2 cellular contexts compared by ENCODE assay signal in genomic region chr7:74665296-74665938, GRCh38.
A peak's percentile ranks its signal among the peaks of the same experiment; 100 is the strongest.
TF ChIP-seq lines count a peak whose summit lies in the region.

No MANE protein-coding gene starts in this region.

TF ChIP-seq in GM12878, 131 proteins besides CTCF, POLR2A, EP300 and RAD21 (continued from another document):
- TF ChIP-seq, protein P1, sequence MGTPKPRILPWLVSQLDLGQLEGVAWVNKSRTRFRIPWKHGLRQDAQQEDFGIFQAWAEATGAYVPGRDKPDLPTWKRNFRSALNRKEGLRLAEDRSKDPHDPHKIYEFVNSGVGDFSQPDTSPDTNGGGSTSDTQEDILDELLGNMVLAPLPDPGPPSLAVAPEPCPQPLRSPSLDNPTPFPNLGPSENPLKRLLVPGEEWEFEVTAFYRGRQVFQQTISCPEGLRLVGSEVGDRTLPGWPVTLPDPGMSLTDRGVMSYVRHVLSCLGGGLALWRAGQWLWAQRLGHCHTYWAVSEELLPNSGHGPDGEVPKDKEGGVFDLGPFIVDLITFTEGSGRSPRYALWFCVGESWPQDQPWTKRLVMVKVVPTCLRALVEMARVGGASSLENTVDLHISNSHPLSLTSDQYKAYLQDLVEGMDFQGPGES (IDR thresholded peaks at IDR 0.05) = no peak
- TF ChIP-seq ETV6 (conservative IDR thresholded peaks at IDR 0.05 in 1 of 2, IDR thresholded peaks at IDR 0.05 in 1 of 2; ENCODE audit: borderline replicate concordance in 1 of 2, low read depth in 1 of 2) = no peak
- no peak for TF ChIP-seq PAX5 (IDR thresholded peaks at IDR 0.05; ENCODE audit: borderline replicate concordance, low read depth, low read length)
- peak; percentile 36; the same call in 1 of the 2 replicates for TF ChIP-seq ATF2 (IDR thresholded peaks at IDR 0.05; ENCODE audit: low read length)
- 0 out of 2 replicates have a peak, but pooled peaks have one; percentile 4 for TF ChIP-seq RUNX3 (IDR thresholded peaks at IDR 0.05; ENCODE audit: low read length)
- no peak for TF ChIP-seq CHD2 (IDR thresholded peaks at IDR 0.05; ENCODE audit: borderline replicate concordance, low read depth, low read length)
- TF ChIP-seq USF2 (IDR thresholded peaks at IDR 0.05; ENCODE audit: borderline replicate concordance, low read depth, low read length) = no peak
- no peak for TF ChIP-seq MEF2A (IDR thresholded peaks at IDR 0.05; ENCODE audit: insufficient read depth, low read depth, low read length)
- no peak for TF ChIP-seq SMAD5 (IDR thresholded peaks at IDR 0.05; ENCODE audit: low read depth)
- peak; percentile 51; the same call in 1 of the 2 replicates for TF ChIP-seq NFIC (IDR thresholded peaks at IDR 0.05; ENCODE audit: low read depth, low read length)
- peak in 1 of 2 experiments; percentile 29; a peak in 1 of 4 replicates for TF ChIP-seq IKZF2 (IDR thresholded peaks at IDR 0.05)
- peak; percentile 67 for TF ChIP-seq SPI1 (IDR thresholded peaks at IDR 0.05; ENCODE audit: borderline replicate concordance, insufficient read depth, low read depth, low read length)
- TF ChIP-seq, protein P2, sequence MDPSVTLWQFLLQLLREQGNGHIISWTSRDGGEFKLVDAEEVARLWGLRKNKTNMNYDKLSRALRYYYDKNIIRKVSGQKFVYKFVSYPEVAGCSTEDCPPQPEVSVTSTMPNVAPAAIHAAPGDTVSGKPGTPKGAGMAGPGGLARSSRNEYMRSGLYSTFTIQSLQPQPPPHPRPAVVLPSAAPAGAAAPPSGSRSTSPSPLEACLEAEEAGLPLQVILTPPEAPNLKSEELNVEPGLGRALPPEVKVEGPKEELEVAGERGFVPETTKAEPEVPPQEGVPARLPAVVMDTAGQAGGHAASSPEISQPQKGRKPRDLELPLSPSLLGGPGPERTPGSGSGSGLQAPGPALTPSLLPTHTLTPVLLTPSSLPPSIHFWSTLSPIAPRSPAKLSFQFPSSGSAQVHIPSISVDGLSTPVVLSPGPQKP (IDR thresholded peaks at IDR 0.05; ENCODE audit: low read depth, low read length) = no peak
- no peak for TF ChIP-seq ZNF274 (IDR thresholded peaks at IDR 0.05; ENCODE audit: insufficient read depth, insufficient read length)
- TF ChIP-seq JUNB (IDR thresholded peaks at IDR 0.05) = peak; percentile 62
- peak; percentile 26 for TF ChIP-seq IKZF1 (conservative IDR thresholded peaks at IDR 0.05)
- no peak for TF ChIP-seq MTA2 (IDR thresholded peaks at IDR 0.05; ENCODE audit: low read depth)
- no peak for TF ChIP-seq ZNF207 (IDR thresholded peaks at IDR 0.05; ENCODE audit: borderline replicate concordance)
- TF ChIP-seq CEBPZ (IDR thresholded peaks at IDR 0.05; ENCODE audit: low read depth, low read length) = no peak

TF ChIP-seq in SK-N-SH treated with all-trans-retinoic acid at 6 μM for 48 hours, 23 proteins besides CTCF, POLR2A, EP300 and RAD21 (continued from another document):
- TF ChIP-seq, protein P3, sequence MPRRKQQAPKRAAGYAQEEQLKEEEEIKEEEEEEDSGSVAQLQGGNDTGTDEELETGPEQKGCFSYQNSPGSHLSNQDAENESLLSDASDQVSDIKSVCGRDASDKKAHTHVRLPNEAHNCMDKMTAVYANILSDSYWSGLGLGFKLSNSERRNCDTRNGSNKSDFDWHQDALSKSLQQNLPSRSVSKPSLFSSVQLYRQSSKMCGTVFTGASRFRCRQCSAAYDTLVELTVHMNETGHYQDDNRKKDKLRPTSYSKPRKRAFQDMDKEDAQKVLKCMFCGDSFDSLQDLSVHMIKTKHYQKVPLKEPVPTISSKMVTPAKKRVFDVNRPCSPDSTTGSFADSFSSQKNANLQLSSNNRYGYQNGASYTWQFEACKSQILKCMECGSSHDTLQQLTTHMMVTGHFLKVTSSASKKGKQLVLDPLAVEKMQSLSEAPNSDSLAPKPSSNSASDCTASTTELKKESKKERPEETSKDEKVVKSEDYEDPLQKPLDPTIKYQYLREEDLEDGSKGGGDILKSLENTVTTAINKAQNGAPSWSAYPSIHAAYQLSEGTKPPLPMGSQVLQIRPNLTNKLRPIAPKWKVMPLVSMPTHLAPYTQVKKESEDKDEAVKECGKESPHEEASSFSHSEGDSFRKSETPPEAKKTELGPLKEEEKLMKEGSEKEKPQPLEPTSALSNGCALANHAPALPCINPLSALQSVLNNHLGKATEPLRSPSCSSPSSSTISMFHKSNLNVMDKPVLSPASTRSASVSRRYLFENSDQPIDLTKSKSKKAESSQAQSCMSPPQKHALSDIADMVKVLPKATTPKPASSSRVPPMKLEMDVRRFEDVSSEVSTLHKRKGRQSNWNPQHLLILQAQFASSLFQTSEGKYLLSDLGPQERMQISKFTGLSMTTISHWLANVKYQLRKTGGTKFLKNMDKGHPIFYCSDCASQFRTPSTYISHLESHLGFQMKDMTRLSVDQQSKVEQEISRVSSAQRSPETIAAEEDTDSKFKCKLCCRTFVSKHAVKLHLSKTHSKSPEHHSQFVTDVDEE (CRISPR knock-in tag; IDR thresholded peaks at IDR 0.05) = no peak
- no peak for TF ChIP-seq ESRRG (CRISPR knock-in tag; IDR thresholded peaks at IDR 0.05)
- no peak for TF ChIP-seq PATZ1 (CRISPR knock-in tag; IDR thresholded peaks at IDR 0.05; ENCODE audit: borderline replicate concordance)
- TF ChIP-seq BACH2 (CRISPR knock-in tag; IDR thresholded peaks at IDR 0.05; ENCODE audit: borderline replicate concordance) = no peak
- TF ChIP-seq PPARA (CRISPR knock-in tag; IDR thresholded peaks at IDR 0.05; ENCODE audit: borderline replicate concordance) = no peak
- no peak for TF ChIP-seq ZNF70 (CRISPR knock-in tag; IDR thresholded peaks at IDR 0.05)
- no peak for TF ChIP-seq CSRNP3 (CRISPR knock-in tag; IDR thresholded peaks at IDR 0.05)
- no peak for TF ChIP-seq ZNF565 (CRISPR knock-in tag; conservative IDR thresholded peaks at IDR 0.05; ENCODE audit: low read depth)
- TF ChIP-seq CSDC2 (CRISPR knock-in tag; IDR thresholded peaks at IDR 0.05) = no peak
- no peak for TF ChIP-seq ZNF8 (CRISPR knock-in tag; IDR thresholded peaks at IDR 0.05)
- no peak for TF ChIP-seq GLIS3 (CRISPR knock-in tag; IDR thresholded peaks at IDR 0.05)
